Comparison of ENCODE assay signal across 1 cellular context in the genomic region with DNA sequence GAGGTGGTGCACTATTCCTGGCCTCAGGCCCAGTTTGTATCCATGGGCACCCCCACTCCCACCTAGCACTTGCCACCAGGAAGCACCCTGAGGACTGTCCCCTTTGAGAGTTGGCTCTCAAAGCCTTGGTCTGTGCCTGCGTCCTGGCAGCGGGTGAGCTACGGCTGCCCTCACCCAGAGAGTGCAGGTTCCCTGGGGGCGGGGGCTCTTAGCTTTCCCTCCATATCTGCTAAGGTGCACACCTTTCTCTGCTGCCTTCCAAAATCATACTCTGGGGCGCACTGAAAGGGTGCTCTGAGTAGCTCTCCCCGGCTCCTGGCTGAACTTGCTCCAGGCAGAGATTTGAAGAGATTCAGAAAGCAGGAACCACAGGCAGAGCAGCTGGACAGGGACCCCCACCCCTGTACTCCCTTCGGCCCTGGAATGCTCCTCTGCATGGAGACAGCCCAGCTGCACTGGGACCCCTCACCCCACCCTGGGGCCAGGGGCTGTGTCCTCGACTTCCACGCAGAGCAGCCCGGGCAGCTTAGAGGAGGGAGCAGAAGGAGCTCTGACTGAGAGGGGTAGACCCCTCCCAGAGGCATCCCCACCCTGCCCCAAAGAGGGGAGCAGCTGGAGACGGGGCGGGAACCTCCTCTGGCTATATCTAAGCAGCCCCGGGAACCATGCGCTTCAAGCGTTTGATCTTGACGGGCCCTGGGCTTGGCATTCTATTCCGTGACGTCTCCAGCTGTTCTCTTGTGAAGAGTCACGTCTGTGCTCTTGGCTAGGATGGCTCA.
TF ChIP-seq lines count a peak whose summit lies in the region.

No MANE protein-coding gene starts in this region.

TF ChIP-seq in WTC11, 78 proteins besides CTCF, POLR2A, EP300 and RAD21 (continued from another document):
- TF ChIP-seq ERG (CRISPR knock-in tag; IDR thresholded peaks at IDR 0.05) = no peak
- TF ChIP-seq, protein P1, sequence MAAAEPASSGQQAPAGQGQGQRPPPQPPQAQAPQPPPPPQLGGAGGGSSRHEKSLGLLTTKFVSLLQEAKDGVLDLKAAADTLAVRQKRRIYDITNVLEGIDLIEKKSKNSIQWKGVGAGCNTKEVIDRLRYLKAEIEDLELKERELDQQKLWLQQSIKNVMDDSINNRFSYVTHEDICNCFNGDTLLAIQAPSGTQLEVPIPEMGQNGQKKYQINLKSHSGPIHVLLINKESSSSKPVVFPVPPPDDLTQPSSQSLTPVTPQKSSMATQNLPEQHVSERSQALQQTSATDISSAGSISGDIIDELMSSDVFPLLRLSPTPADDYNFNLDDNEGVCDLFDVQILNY (CRISPR knock-in tag; IDR thresholded peaks at IDR 0.05) = no peak
- TF ChIP-seq MAX (CRISPR knock-in tag; IDR thresholded peaks at IDR 0.05) = no peak
- TF ChIP-seq, protein P2, sequence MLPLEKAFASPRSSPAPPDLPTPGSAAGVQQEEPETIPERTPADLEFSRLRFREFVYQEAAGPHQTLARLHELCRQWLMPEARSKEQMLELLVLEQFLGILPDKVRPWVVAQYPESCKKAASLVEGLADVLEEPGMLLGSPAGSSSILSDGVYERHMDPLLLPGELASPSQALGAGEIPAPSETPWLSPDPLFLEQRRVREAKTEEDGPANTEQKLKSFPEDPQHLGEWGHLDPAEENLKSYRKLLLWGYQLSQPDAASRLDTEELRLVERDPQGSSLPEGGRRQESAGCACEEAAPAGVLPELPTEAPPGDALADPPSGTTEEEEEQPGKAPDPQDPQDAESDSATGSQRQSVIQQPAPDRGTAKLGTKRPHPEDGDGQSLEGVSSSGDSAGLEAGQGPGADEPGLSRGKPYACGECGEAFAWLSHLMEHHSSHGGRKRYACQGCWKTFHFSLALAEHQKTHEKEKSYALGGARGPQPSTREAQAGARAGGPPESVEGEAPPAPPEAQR (CRISPR knock-in tag; IDR thresholded peaks at IDR 0.05) = no peak
- TF ChIP-seq GTF2I (CRISPR knock-in tag; conservative IDR thresholded peaks at IDR 0.05) = no peak
- TF ChIP-seq, protein P3, sequence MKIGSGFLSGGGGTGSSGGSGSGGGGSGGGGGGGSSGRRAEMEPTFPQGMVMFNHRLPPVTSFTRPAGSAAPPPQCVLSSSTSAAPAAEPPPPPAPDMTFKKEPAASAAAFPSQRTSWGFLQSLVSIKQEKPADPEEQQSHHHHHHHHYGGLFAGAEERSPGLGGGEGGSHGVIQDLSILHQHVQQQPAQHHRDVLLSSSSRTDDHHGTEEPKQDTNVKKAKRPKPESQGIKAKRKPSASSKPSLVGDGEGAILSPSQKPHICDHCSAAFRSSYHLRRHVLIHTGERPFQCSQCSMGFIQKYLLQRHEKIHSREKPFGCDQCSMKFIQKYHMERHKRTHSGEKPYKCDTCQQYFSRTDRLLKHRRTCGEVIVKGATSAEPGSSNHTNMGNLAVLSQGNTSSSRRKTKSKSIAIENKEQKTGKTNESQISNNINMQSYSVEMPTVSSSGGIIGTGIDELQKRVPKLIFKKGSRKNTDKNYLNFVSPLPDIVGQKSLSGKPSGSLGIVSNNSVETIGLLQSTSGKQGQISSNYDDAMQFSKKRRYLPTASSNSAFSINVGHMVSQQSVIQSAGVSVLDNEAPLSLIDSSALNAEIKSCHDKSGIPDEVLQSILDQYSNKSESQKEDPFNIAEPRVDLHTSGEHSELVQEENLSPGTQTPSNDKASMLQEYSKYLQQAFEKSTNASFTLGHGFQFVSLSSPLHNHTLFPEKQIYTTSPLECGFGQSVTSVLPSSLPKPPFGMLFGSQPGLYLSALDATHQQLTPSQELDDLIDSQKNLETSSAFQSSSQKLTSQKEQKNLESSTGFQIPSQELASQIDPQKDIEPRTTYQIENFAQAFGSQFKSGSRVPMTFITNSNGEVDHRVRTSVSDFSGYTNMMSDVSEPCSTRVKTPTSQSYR (CRISPR knock-in tag; IDR thresholded peaks at IDR 0.05) = no peak
- no peak for TF ChIP-seq SOX15 (CRISPR knock-in tag; IDR thresholded peaks at IDR 0.05)
- TF ChIP-seq, protein P4, sequence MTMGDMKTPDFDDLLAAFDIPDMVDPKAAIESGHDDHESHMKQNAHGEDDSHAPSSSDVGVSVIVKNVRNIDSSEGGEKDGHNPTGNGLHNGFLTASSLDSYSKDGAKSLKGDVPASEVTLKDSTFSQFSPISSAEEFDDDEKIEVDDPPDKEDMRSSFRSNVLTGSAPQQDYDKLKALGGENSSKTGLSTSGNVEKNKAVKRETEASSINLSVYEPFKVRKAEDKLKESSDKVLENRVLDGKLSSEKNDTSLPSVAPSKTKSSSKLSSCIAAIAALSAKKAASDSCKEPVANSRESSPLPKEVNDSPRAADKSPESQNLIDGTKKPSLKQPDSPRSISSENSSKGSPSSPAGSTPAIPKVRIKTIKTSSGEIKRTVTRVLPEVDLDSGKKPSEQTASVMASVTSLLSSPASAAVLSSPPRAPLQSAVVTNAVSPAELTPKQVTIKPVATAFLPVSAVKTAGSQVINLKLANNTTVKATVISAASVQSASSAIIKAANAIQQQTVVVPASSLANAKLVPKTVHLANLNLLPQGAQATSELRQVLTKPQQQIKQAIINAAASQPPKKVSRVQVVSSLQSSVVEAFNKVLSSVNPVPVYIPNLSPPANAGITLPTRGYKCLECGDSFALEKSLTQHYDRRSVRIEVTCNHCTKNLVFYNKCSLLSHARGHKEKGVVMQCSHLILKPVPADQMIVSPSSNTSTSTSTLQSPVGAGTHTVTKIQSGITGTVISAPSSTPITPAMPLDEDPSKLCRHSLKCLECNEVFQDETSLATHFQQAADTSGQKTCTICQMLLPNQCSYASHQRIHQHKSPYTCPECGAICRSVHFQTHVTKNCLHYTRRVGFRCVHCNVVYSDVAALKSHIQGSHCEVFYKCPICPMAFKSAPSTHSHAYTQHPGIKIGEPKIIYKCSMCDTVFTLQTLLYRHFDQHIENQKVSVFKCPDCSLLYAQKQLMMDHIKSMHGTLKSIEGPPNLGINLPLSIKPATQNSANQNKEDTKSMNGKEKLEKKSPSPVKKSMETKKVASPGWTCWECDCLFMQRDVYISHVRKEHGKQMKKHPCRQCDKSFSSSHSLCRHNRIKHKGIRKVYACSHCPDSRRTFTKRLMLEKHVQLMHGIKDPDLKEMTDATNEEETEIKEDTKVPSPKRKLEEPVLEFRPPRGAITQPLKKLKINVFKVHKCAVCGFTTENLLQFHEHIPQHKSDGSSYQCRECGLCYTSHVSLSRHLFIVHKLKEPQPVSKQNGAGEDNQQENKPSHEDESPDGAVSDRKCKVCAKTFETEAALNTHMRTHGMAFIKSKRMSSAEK (CRISPR knock-in tag; IDR thresholded peaks at IDR 0.05; ENCODE audit: borderline replicate concordance) = no peak
- no peak for TF ChIP-seq ZNF138 (CRISPR knock-in tag; conservative IDR thresholded peaks at IDR 0.05)
- TF ChIP-seq NR2C2 (CRISPR knock-in tag; IDR thresholded peaks at IDR 0.05) = no peak
- TF ChIP-seq ETV6 (CRISPR knock-in tag; IDR thresholded peaks at IDR 0.05) = no peak
- TF ChIP-seq ELF4 (CRISPR knock-in tag; IDR thresholded peaks at IDR 0.05; ENCODE audit: low read depth) = no peak
TF ChIP-seq in WTC11: peak in this region for 0.
